In genomic region chr5:169804861-169805260, GRCh38 we compare ENCODE assay signal across 16 cellular contexts.
DNase-seq lines count a peak whose midpoint lies in the region; ATAC-seq, FAIRE-seq and TF ChIP-seq lines count a peak whose summit lies in the region.
"Had no signal": no experiment of that assay in that cellular context is flagged by ENCODE, and none has a peak within 500 bp of the region (broad histone marks: within the 10 kb centered on the region; RNA-seq: fewer than 3 reads in every experiment).

No MANE protein-coding gene starts in this region.

- H3K27ac Mint-ChIP-seq in activated naive CD8-positive, alpha-beta T cell, result peak overlapping the region; percentile 92
- no peak overlapping the region for H3K27ac Mint-ChIP-seq in MCF 10A (ENCODE audit: low read depth, unreplicated experiment)
- H3K27ac Mint-ChIP-seq: WTC11 had no signal

- peaks cover 30% of the 10 kb centered on the region for H3K36me3 Mint-ChIP-seq in activated naive CD8-positive, alpha-beta T cell
- H3K36me3 Mint-ChIP-seq in MCF 10A (ENCODE audit: insufficient read depth, unreplicated experiment), result no peaks in the 10 kb centered on the region
- H3K36me3 Mint-ChIP-seq: WTC11 had no signal

- H3K9me3 ChIP-seq in AG04450 (ENCODE audit: control insufficient read depth, insufficient read depth, low read length), result no peaks in the 10 kb centered on the region
- H3K9me3 ChIP-seq: pancreas had no signal

- peaks cover 42% of the 10 kb centered on the region for H3K4me1 Mint-ChIP-seq in activated naive CD8-positive, alpha-beta T cell (ENCODE audit: low read depth)
- no peaks in the 10 kb centered on the region for H3K4me1 Mint-ChIP-seq in MCF 10A (ENCODE audit: insufficient read depth, unreplicated experiment)

- peak overlapping the region; percentile 46 for H3K4me3 Mint-ChIP-seq in activated naive CD8-positive, alpha-beta T cell
- H3K4me3 Mint-ChIP-seq in MCF 10A (ENCODE audit: unreplicated experiment), result no peak overlapping the region
- H3K4me3 Mint-ChIP-seq: WTC11 had no signal

- POLR2A ChIA-PET in AG04450 (lab: Yijun Ruan, JAX), result interaction anchor here (0.6 to 0.9 kb wide), 6 partner anchors 29 to 454 kb away, joined by 3 to 6 read pairs (median 4); no protein-coding TSS in a partner anchor
- POLR2A ChIA-PET in MCF 10A (lab: Yijun Ruan, JAX), result interaction anchor here (0.6 kb wide), 1 partner anchor 78 kb away, joined by 4 read pairs; no protein-coding TSS in a partner anchor

- no peak for ATAC-seq in GM19452 (IDR thresholded peaks at IDR 0.05; ENCODE audit: unreplicated experiment)
- ATAC-seq: pancreas, WTC11 had no signal

- H3K4me3 ChIP-seq in AG04450 (ENCODE audit: low read depth, low read length), result no peak overlapping the region
- H3K4me3 ChIP-seq: pancreas, SK-N-MC had no signal

- BruUV-seq in MCF 10A (replicated peaks; lab: Mats Ljungman, UMichigan), result no TSS peak

- no peaks in the 10 kb centered on the region for H3K27me3 Mint-ChIP-seq in activated naive CD8-positive, alpha-beta T cell
- no peaks in the 10 kb centered on the region for H3K27me3 Mint-ChIP-seq in MCF 10A (ENCODE audit: insufficient read depth, unreplicated experiment)
- H3K27me3 Mint-ChIP-seq: B cell had no signal

- CTCF ChIA-PET in AG04450 (lab: Charles Lee) (interaction anchor here (2.0 to 4.4 kb wide), 2 partner anchors 103 to 175 kb away, joined by 6 to 47 read pairs; partner anchors contain the start of gene INSYN2B), MCF 10A (lab: Yijun Ruan, JAX) (interaction anchor here (1.0 to 3.7 kb wide), 3 partner anchors 15 to 175 kb away, joined by 3 to 12 read pairs (median 5); partner anchors contain the start of gene INSYN2B)

- FAIRE-seq in GM19239 (lab: Jason Lieb, UNC), result peak; percentile 11
- FAIRE-seq: colon, pancreas had no signal

- H3K9me3 Mint-ChIP-seq in activated naive CD8-positive, alpha-beta T cell (ENCODE audit: low read depth), result no peaks in the 10 kb centered on the region
- no peaks in the 10 kb centered on the region for H3K9me3 Mint-ChIP-seq in MCF 10A (ENCODE audit: unreplicated experiment)
- H3K9me3 Mint-ChIP-seq: WTC11 had no signal

- H3K27ac ChIP-seq in AG04450 (ENCODE audit: low read depth, low read length), result peak overlapping the region; percentile 97
- H3K27ac ChIP-seq: pancreas, SK-N-MC had no signal

- TF ChIP-seq CTCF in AG04450 (IDR thresholded peaks at IDR 0.05; ENCODE audit: low read depth, low read length) (no peak), MCF 10A (IDR thresholded peaks at IDR 0.05; ENCODE audit: unreplicated experiment) (no peak)

- intact Hi-C loops in MCF 10A (cut with micrococcal nuclease), result no loop called here

- H3K27me3 ChIP-seq in AG04450 (ENCODE audit: control insufficient read depth, insufficient read depth, low read length), result no peaks in the 10 kb centered on the region
- H3K27me3 ChIP-seq: pancreas had no signal

- DNase-seq in AG04450 (ENCODE audit: low read depth, low spot score), result peak; percentile 65
- no peak for DNase-seq in GM19239 (ENCODE audit: insufficient read length, low spot score)
- peak; percentile 45 for DNase-seq in hepatic stellate cell (ENCODE audit: low spot score)
- DNase-seq in cerebellar cortex (ENCODE audit: low spot score), result no peak
- DNase-seq in MCF 10A (ENCODE audit: unreplicated experiment), result no peak
- no peak for DNase-seq in DMS53 (lab: John Stamatoyannopoulos, UW)
- DNase-seq: activated effector memory CD4-positive, alpha-beta T cell treated with Interleukin-2 at 50 U/mL for 16 hours; erythroblast; NCI-H226; pancreas had no signal

Comparison
In these comparisons a context has a peak if more than half of its experiments do, and no peak if none do; other contexts are left out.
1. DNase-seq: peak in AG04450 (single experiment) and hepatic stellate cell (single experiment); none in GM19239 (single experiment), cerebellar cortex (single experiment), MCF 10A (single experiment) and DMS53 (single experiment).